Comparison of ENCODE assay signal across 10 cellular contexts in genomic region chr19:11418166-11418517, GRCh38. TPM values are rescaled to one million over a fixed set of nuclear protein-coding genes. Genes with fewer than 3 reads are reported as not detected.
DNase-seq lines count a peak whose midpoint lies in the region; ATAC-seq and TF ChIP-seq lines count a peak whose summit lies in the region.
"Had no signal": no experiment of that assay in that cellular context is flagged by ENCODE, and none has a peak within 500 bp of the region (broad histone marks: within the 10 kb centered on the region; RNA-seq: fewer than 3 reads in every experiment).

No MANE protein-coding gene starts in this region.

- ATAC-seq in gastrocnemius medialis, result no peak
- no peak for ATAC-seq in omental fat pad (ENCODE audit: low FRiP score)
- no peak for ATAC-seq in HG02840 (IDR thresholded peaks at IDR 0.05; ENCODE audit: low FRiP score, unreplicated experiment)
- ATAC-seq in GM19328 (IDR thresholded peaks at IDR 0.05; ENCODE audit: unreplicated experiment), result no peak

- H3K4me3 ChIP-seq in OCI-LY1 (ENCODE audit: low read depth, low read length, poor library complexity, severe bottlenecking), result peak overlapping the region; percentile 37
- H3K4me3 ChIP-seq in iPS-18a (ENCODE audit: low read length), result peak overlapping the region; percentile 87
- peak overlapping the region; percentile 36 to 55 (median 48) for H3K4me3 ChIP-seq in gastrocnemius medialis

- intact Hi-C loops in gastrocnemius medialis (cut with DNase I; ENCODE audit: low total_unique reads), result no loop called here

- no peak overlapping the region for H2AFZ ChIP-seq in OCI-LY1 (ENCODE audit: low read length)

- TF ChIP-seq CTCF in GM13976 (IDR thresholded peaks at IDR 0.05; ENCODE audit: borderline replicate concordance, control extremely low read depth, extremely low read depth, insufficient read depth, missing control alignments) (no peak), OCI-LY1 (IDR thresholded peaks at IDR 0.05; ENCODE audit: low read length) (no peak), gastrocnemius medialis (IDR thresholded peaks at IDR 0.05 in 4 of 5, conservative IDR thresholded peaks at IDR 0.05 in 1 of 5) (no peak), omental fat pad (IDR thresholded peaks at IDR 0.05) (no peak)

- DNase-seq in GM13976 (ENCODE audit: low spot score) (peak; percentile 36), gastrocnemius medialis (no peak), omental fat pad (ENCODE audit: low spot score) (no peak), Kasumi-1 (lab: John Stamatoyannopoulos, UW) (no peak)
- DNase-seq: stimulated activated CD8-positive, alpha-beta memory T cell treated with anti-CD3 and anti-CD28 coated beads, Interleukin-4, amount 100 ng/mL, for 48 hours had no signal

- H3F3A ChIP-seq in OCI-LY1 (ENCODE audit: insufficient read depth, low read length), result no peaks in the 10 kb centered on the region

- H3K27me3 ChIP-seq in OCI-LY1 (ENCODE audit: insufficient read depth, low read length) (no peaks in the 10 kb centered on the region; the same call in 1 of the 2 replicates), iPS-18a (ENCODE audit: control insufficient read depth, insufficient read depth, low read length) (peaks cover 35% of the 10 kb centered on the region), gastrocnemius medialis (peaks cover 49 to 52% (median 51%) of the 10 kb centered on the region in 3 donors)

- H3K79me2 ChIP-seq in OCI-LY1 (ENCODE audit: insufficient read depth, low read length), result no peaks in the 10 kb centered on the region

- no peak overlapping the region for H3K27ac ChIP-seq in OCI-LY1 (ENCODE audit: low read depth, low read length, poor library complexity, severe bottlenecking)
- H3K27ac ChIP-seq in iPS-18a (ENCODE audit: low read length), result no peak overlapping the region
- H3K27ac ChIP-seq in gastrocnemius medialis, result peak overlapping the region; percentile 37 to 67 (median 60)

- H3K9me2 ChIP-seq in OCI-LY1 (ENCODE audit: low read depth, low read length), result no peaks in the 10 kb centered on the region

- H3K9ac ChIP-seq in OCI-LY1 (ENCODE audit: low read length) (no peak overlapping the region), iPS-18a (ENCODE audit: low read length) (peak overlapping the region; percentile 50)

- in situ Hi-C loops in GM13976 (cut with MboI; ENCODE audit: low sequenced_read_pairs, unreplicated experiment), result no loop called here
- in situ Hi-C loops in gastrocnemius medialis (cut with MboI; ENCODE audit: low sequenced_read_pairs in 4 of 4), result no loop called here

- H4K20me1 ChIP-seq in OCI-LY1 (ENCODE audit: insufficient read depth, low read length), result no peaks in the 10 kb centered on the region

- H3K9me3 ChIP-seq in OCI-LY1 (ENCODE audit: low read length) (no peaks in the 10 kb centered on the region), iPS-18a (ENCODE audit: control insufficient read depth, low read depth, low read length) (no peaks in the 10 kb centered on the region), gastrocnemius medialis (no peaks in the 10 kb centered on the region)

- no peaks in the 10 kb centered on the region for H3K36me3 ChIP-seq in OCI-LY1 (ENCODE audit: insufficient read depth, low read length)
- no peaks in the 10 kb centered on the region for H3K36me3 ChIP-seq in iPS-18a (ENCODE audit: control insufficient read depth, low read depth, low read length)
- H3K36me3 ChIP-seq in gastrocnemius medialis, result no peaks in the 10 kb centered on the region

- peaks cover 17% of the 10 kb centered on the region for H3K4me1 ChIP-seq in OCI-LY1 (ENCODE audit: insufficient read depth, low read length, severe bottlenecking)
- H3K4me1 ChIP-seq in iPS-18a (ENCODE audit: control insufficient read depth, low read depth, low read length), result peaks cover 3% of the 10 kb centered on the region
- peaks cover 4 to 21% of the 10 kb centered on the region in 2 donors for H3K4me1 ChIP-seq in gastrocnemius medialis

- peak overlapping the region; percentile 62 for H3K4me2 ChIP-seq in OCI-LY1 (ENCODE audit: low read length)

- TF ChIP-seq POLR2A in gastrocnemius medialis (IDR thresholded peaks at IDR 0.05), result no peak

RNA-seq across cellular contexts. Expression of gene RGL3, which starts 1.0 kb away (rescaled TPM):
- total RNA-seq in gastrocnemius medialis (1 to 10 TPM in 2 of 4 donors, under 1 TPM in 2; 0.33 to 7.0 (median 1.3) TPM), omental fat pad (10 to 100 TPM in 1 of 4 donors, 1 to 10 TPM in 3; 5.9 to 22.9 (median 7.3) TPM)
- total RNA-seq: Daoy had no signal

RNA-seq across cellular contexts. Expression of gene ODAD3, which starts 16.8 kb away (rescaled TPM):
- total RNA-seq in gastrocnemius medialis, result not detected
- total RNA-seq in omental fat pad, result under 1 TPM in 1 of 4 donors, not detected in 3; 0.46 TPM
- total RNA-seq: Daoy had no signal

RNA-seq across cellular contexts. Expression of gene PRKCSH, which starts 17.3 kb away (rescaled TPM):
- total RNA-seq in gastrocnemius medialis (10 to 100 TPM; 31.6 to 54.2 (median 50.6) TPM), omental fat pad (100 to 1,000 TPM in 1 of 4 donors, 10 to 100 TPM in 3; 65.6 to 101 (median 87.6) TPM)

RNA-seq across cellular contexts. Expression of gene EPOR, which starts 34.0 kb away (rescaled TPM):
- 1 to 10 TPM; 1.3 to 6.0 (median 2.2) TPM for total RNA-seq in gastrocnemius medialis
- total RNA-seq in omental fat pad, result 10 to 100 TPM in 1 of 4 donors, 1 to 10 TPM in 3; 3.8 to 13.7 (median 6.3) TPM

RNA-seq across cellular contexts. Expression of gene SWSAP1, which starts 43.7 kb away (rescaled TPM):
- 1 to 10 TPM in 3 of 4 donors, under 1 TPM in 1; 0.51 to 1.7 (median 1.2) TPM for total RNA-seq in gastrocnemius medialis
- total RNA-seq in omental fat pad, result 1 to 10 TPM in 3 of 4 donors, under 1 TPM in 1; 0.48 to 3.8 (median 1.6) TPM

Comparison
In these comparisons a context has a peak if more than half of its experiments do, and no peak if none do; other contexts are left out.
1. H3K27ac ChIP-seq: peak in gastrocnemius medialis (4 of 4); none in OCI-LY1 (single experiment) and iPS-18a (single experiment).
2. H3K4me3 ChIP-seq: peak in every context shown above with its lines; median percentile 87 in iPS-18a; 48 in gastrocnemius medialis; 37 in OCI-LY1.